In the genomic region with DNA sequence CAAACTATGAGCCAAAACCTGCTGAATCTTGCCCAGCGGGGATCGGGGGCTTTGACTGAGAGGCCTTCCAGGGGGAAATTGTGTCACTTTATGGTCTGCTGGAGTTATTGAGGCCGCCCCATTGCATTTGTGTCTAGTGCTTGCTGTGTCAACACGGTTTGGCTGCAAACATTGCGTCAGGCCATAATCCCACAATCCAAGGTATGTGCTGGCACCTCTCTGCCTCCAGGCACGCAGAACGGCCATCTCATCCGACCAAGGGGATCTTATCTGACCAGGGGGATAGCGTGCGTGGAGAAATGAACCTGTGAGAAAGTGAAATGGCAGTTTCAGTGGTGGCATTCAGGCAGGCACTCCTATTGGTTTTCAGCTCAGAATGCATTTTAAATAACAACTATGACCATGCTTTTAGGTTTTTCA, we compare ENCODE assay signal across 10 cellular contexts. TPM values are rescaled to one million over a fixed set of nuclear protein-coding genes. Genes with fewer than 3 reads are reported as not detected.
DNase-seq lines count a peak whose midpoint lies in the region; ATAC-seq and TF ChIP-seq lines count a peak whose summit lies in the region.
"Had no signal": no experiment of that assay in that cellular context is flagged by ENCODE, and none has a peak within 500 bp of the region (broad histone marks: within the 10 kb centered on the region; RNA-seq: fewer than 3 reads in every experiment).

No MANE protein-coding gene starts in this region.

- H3K27ac ChIP-seq in naive thymus-derived CD4-positive, alpha-beta T cell (ENCODE audit: low read depth, low read length) = no peak overlapping the region
- no peak overlapping the region for H3K27ac ChIP-seq in CD4-positive, alpha-beta memory T cell (ENCODE audit: low read depth, low read length)
- H3K27ac ChIP-seq: thoracic aorta had no signal

- H3K4me1 ChIP-seq in naive thymus-derived CD4-positive, alpha-beta T cell (ENCODE audit: control insufficient read depth in 2 of 2, insufficient read depth in 2 of 2, low read length in 2 of 2) = no peaks in the 10 kb centered on the region
- no peaks in the 10 kb centered on the region for H3K4me1 ChIP-seq in CD4-positive, alpha-beta memory T cell (ENCODE audit: insufficient read depth, low read length)

- no peak overlapping the region for H3K4me3 Mint-ChIP-seq in naive thymus-derived CD4-positive, alpha-beta T cell
- H3K4me3 Mint-ChIP-seq in CD4-positive, alpha-beta memory T cell = no peak overlapping the region

- no peaks in the 10 kb centered on the region for H3K27me3 Mint-ChIP-seq in naive thymus-derived CD4-positive, alpha-beta T cell
- no peaks in the 10 kb centered on the region for H3K27me3 Mint-ChIP-seq in CD4-positive, alpha-beta memory T cell

- peak; percentile 22 for TF ChIP-seq POLR2A in GM18526 (IDR thresholded peaks at IDR 0.05; ENCODE audit: extremely low read depth, insufficient read length)

- POLR2A ChIA-PET in naive thymus-derived CD4-positive, alpha-beta T cell (lab: Charles Lee) = no interaction called here
- POLR2A ChIA-PET in CD4-positive, alpha-beta memory T cell (lab: Charles Lee; ENCODE audit: partially characterized antibody) = no interaction called here

- H3K9me3 ChIP-seq in naive thymus-derived CD4-positive, alpha-beta T cell (ENCODE audit: control insufficient read depth in 2 of 3, low read length in 3 of 3) = no peaks in the 10 kb centered on the region
- no peaks in the 10 kb centered on the region for H3K9me3 ChIP-seq in CD4-positive, alpha-beta memory T cell (ENCODE audit: control insufficient read depth in 1 of 2, low read length in 2 of 2)
- H3K9me3 ChIP-seq: thoracic aorta had no signal

- CTCF ChIA-PET in naive thymus-derived CD4-positive, alpha-beta T cell (lab: Charles Lee) = no interaction called here
- CTCF ChIA-PET in CD4-positive, alpha-beta memory T cell (lab: Charles Lee; ENCODE audit: partially characterized antibody) = no interaction called here

- H3K27me3 ChIP-seq in naive thymus-derived CD4-positive, alpha-beta T cell (ENCODE audit: control insufficient read depth in 2 of 2, insufficient read depth in 2 of 2, low read length in 2 of 2) = no peaks in the 10 kb centered on the region
- H3K27me3 ChIP-seq in CD4-positive, alpha-beta memory T cell (ENCODE audit: insufficient read depth, low read length) = no peaks in the 10 kb centered on the region

- H3K27ac Mint-ChIP-seq in naive thymus-derived CD4-positive, alpha-beta T cell = peak overlapping the region in 1 of 9 donors; percentile 1
- no peak overlapping the region for H3K27ac Mint-ChIP-seq in CD4-positive, alpha-beta memory T cell

- H3K4me3 ChIP-seq in naive thymus-derived CD4-positive, alpha-beta T cell (ENCODE audit: low read length) = no peak overlapping the region
- no peak overlapping the region for H3K4me3 ChIP-seq in CD4-positive, alpha-beta memory T cell (ENCODE audit: low read length in 2 of 2)
- H3K4me3 ChIP-seq: thoracic aorta had no signal

- no peak for DNase-seq in left lobe of liver (ENCODE audit: low spot score)
- DNase-seq in stimulated activated CD4-positive, alpha-beta T cell treated with anti-CD3 and anti-CD28 coated beads, Interleukin-4, amount 100 ng/mL, for 24 hours = no peak
- no peak for DNase-seq in NK-92 treated with Interleukin-12 subunit alpha and Interleukin-12 subunit beta, amount 100 ng/mL, for 24 hours (lab: John Stamatoyannopoulos, UW)
- no peak for DNase-seq in naive thymus-derived CD4-positive, alpha-beta T cell
- DNase-seq in CD4-positive, alpha-beta memory T cell = no peak
- DNase-seq: activated CD4-positive, CD25-positive, alpha-beta regulatory T cell treated with anti-CD3 and anti-CD28 coated beads, Interleukin-2, amount 50 U/mL, for 72 hours had no signal

- no peaks in the 10 kb centered on the region for H3K9me3 Mint-ChIP-seq in naive thymus-derived CD4-positive, alpha-beta T cell
- H3K9me3 Mint-ChIP-seq in CD4-positive, alpha-beta memory T cell = no peaks in the 10 kb centered on the region

- ATAC-seq in GM21786 (IDR thresholded peaks at IDR 0.05; ENCODE audit: unreplicated experiment) (peak; percentile 41), HG03571 (IDR thresholded peaks at IDR 0.05; ENCODE audit: unreplicated experiment) (peak; percentile 48), left lobe of liver (peak; percentile 40)
- ATAC-seq in naive thymus-derived CD4-positive, alpha-beta T cell = no peak

- peaks cover 0 to 10% (median 5%) of the 10 kb centered on the region in 7 donors for H3K4me1 Mint-ChIP-seq in naive thymus-derived CD4-positive, alpha-beta T cell
- peaks cover 2 to 12% (median 6%) of the 10 kb centered on the region in 4 donors for H3K4me1 Mint-ChIP-seq in CD4-positive, alpha-beta memory T cell

- peaks cover 0 to 4% (median 0%) of the 10 kb centered on the region in 5 donors for H3K36me3 Mint-ChIP-seq in naive thymus-derived CD4-positive, alpha-beta T cell
- peaks cover 5 to 15% of the 10 kb centered on the region in 2 donors for H3K36me3 Mint-ChIP-seq in CD4-positive, alpha-beta memory T cell

- intact Hi-C loops in naive thymus-derived CD4-positive, alpha-beta T cell (cut with micrococcal nuclease) = no loop called here
- intact Hi-C loops in CD4-positive, alpha-beta memory T cell (cut with micrococcal nuclease) = no loop called here

- H3K36me3 ChIP-seq in naive thymus-derived CD4-positive, alpha-beta T cell (ENCODE audit: control insufficient read depth in 2 of 3, insufficient read depth in 3 of 3, low read length in 3 of 3) = no peaks in the 10 kb centered on the region
- no peaks in the 10 kb centered on the region for H3K36me3 ChIP-seq in CD4-positive, alpha-beta memory T cell (ENCODE audit: insufficient read depth, low read length)
- H3K36me3 ChIP-seq: thoracic aorta had no signal

RNA-seq across cellular contexts. Expression of a gene that starts 18.1 kb away (rescaled TPM):
- total RNA-seq in left lobe of liver = not detected
- 1 to 10 TPM in 1 of 5 experiments, under 1 TPM in 1, not detected in 3; 0.37 to 1.7 TPM for total RNA-seq in naive thymus-derived CD4-positive, alpha-beta T cell
- polyA plus RNA-seq in naive thymus-derived CD4-positive, alpha-beta T cell = not detected
- total RNA-seq in CD4-positive, alpha-beta memory T cell = not detected
- not detected for polyA plus RNA-seq in CD4-positive, alpha-beta memory T cell
- total RNA-seq: thoracic aorta had no signal
